2 cellular contexts compared by ENCODE assay signal in the genomic region with DNA sequence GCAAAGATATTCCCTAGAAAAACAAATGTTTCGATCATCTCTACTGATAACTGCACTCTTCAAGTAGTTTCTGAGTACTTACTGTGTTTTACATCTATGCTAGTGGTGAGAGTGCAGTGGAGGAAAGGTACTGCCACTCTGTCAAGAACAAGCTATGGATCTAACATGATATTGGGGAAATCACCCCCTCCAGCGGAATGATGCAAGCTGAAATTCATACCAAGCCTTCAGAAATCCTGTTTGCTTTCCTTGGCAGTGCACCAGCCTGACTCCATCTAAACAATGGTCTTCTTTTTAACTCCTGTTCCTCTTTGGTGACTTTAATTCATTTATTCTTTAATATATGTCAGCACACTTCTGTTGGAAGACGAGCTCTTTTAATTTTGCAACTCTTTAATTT.
TF ChIP-seq lines count a peak whose summit lies in the region.

No MANE protein-coding gene starts in this region.

TF ChIP-seq in GM23338, 12 proteins besides CTCF, POLR2A, EP300 and RAD21 (continued from another document):
- TF ChIP-seq NANOG (IDR thresholded peaks at IDR 0.05; ENCODE audit: borderline replicate concordance), result no peak
- no peak for TF ChIP-seq EZH2phosphoT487 (IDR thresholded peaks at IDR 0.05; ENCODE audit: unreplicated experiment)
- no peak for TF ChIP-seq STAT1 (IDR thresholded peaks at IDR 0.05; ENCODE audit: unreplicated experiment)
- TF ChIP-seq, protein P1, sequence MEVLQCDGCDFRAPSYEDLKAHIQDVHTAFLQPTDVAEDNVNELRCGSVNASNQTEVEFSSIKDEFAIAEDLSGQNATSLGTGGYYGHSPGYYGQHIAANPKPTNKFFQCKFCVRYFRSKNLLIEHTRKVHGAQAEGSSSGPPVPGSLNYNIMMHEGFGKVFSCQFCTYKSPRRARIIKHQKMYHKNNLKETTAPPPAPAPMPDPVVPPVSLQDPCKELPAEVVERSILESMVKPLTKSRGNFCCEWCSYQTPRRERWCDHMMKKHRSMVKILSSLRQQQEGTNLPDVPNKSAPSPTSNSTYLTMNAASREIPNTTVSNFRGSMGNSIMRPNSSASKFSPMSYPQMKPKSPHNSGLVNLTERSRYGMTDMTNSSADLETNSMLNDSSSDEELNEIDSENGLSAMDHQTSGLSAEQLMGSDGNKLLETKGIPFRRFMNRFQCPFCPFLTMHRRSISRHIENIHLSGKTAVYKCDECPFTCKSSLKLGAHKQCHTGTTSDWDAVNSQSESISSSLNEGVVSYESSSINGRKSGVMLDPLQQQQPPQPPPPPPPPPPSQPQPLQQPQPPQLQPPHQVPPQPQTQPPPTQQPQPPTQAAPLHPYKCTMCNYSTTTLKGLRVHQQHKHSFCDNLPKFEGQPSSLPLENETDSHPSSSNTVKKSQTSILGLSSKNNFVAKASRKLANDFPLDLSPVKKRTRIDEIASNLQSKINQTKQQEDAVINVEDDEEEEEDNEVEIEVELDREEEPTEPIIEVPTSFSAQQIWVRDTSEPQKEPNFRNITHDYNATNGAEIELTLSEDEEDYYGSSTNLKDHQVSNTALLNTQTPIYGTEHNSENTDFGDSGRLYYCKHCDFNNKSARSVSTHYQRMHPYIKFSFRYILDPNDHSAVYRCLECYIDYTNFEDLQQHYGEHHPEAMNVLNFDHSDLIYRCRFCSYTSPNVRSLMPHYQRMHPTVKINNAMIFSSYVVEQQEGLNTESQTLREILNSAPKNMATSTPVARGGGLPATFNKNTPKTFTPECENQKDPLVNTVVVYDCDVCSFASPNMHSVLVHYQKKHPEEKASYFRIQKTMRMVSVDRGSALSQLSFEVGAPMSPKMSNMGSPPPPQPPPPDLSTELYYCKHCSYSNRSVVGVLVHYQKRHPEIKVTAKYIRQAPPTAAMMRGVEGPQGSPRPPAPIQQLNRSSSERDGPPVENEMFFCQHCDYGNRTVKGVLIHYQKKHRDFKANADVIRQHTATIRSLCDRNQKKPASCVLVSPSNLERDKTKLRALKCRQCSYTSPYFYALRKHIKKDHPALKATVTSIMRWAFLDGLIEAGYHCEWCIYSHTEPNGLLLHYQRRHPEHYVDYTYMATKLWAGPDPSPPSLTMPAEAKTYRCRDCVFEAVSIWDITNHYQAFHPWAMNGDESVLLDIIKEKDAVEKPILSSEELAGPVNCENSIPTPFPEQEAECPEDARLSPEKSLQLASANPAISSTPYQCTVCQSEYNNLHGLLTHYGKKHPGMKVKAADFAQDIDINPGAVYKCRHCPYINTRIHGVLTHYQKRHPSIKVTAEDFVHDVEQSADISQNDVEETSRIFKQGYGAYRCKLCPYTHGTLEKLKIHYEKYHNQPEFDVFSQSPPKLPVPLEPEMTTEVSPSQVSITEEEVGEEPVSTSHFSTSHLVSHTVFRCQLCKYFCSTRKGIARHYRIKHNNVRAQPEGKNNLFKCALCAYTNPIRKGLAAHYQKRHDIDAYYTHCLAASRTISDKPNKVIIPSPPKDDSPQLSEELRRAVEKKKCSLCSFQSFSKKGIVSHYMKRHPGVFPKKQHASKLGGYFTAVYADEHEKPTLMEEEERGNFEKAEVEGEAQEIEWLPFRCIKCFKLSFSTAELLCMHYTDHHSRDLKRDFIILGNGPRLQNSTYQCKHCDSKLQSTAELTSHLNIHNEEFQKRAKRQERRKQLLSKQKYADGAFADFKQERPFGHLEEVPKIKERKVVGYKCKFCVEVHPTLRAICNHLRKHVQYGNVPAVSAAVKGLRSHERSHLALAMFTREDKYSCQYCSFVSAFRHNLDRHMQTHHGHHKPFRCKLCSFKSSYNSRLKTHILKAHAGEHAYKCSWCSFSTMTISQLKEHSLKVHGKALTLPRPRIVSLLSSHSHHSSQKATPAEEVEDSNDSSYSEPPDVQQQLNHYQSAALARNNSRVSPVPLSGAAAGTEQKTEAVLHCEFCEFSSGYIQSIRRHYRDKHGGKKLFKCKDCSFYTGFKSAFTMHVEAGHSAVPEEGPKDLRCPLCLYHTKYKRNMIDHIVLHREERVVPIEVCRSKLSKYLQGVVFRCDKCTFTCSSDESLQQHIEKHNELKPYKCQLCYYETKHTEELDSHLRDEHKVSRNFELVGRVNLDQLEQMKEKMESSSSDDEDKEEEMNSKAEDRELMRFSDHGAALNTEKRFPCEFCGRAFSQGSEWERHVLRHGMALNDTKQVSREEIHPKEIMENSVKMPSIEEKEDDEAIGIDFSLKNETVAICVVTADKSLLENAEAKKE (CRISPR knock-in tag; IDR thresholded peaks at IDR 0.05), result no peak
- TF ChIP-seq, protein P2, sequence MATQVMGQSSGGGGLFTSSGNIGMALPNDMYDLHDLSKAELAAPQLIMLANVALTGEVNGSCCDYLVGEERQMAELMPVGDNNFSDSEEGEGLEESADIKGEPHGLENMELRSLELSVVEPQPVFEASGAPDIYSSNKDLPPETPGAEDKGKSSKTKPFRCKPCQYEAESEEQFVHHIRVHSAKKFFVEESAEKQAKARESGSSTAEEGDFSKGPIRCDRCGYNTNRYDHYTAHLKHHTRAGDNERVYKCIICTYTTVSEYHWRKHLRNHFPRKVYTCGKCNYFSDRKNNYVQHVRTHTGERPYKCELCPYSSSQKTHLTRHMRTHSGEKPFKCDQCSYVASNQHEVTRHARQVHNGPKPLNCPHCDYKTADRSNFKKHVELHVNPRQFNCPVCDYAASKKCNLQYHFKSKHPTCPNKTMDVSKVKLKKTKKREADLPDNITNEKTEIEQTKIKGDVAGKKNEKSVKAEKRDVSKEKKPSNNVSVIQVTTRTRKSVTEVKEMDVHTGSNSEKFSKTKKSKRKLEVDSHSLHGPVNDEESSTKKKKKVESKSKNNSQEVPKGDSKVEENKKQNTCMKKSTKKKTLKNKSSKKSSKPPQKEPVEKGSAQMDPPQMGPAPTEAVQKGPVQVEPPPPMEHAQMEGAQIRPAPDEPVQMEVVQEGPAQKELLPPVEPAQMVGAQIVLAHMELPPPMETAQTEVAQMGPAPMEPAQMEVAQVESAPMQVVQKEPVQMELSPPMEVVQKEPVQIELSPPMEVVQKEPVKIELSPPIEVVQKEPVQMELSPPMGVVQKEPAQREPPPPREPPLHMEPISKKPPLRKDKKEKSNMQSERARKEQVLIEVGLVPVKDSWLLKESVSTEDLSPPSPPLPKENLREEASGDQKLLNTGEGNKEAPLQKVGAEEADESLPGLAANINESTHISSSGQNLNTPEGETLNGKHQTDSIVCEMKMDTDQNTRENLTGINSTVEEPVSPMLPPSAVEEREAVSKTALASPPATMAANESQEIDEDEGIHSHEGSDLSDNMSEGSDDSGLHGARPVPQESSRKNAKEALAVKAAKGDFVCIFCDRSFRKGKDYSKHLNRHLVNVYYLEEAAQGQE (IDR thresholded peaks at IDR 0.05; ENCODE audit: unreplicated experiment), result no peak
- no peak for TF ChIP-seq POLR2AphosphoS5 (IDR thresholded peaks at IDR 0.05; ENCODE audit: low read depth)
- TF ChIP-seq, protein P3, sequence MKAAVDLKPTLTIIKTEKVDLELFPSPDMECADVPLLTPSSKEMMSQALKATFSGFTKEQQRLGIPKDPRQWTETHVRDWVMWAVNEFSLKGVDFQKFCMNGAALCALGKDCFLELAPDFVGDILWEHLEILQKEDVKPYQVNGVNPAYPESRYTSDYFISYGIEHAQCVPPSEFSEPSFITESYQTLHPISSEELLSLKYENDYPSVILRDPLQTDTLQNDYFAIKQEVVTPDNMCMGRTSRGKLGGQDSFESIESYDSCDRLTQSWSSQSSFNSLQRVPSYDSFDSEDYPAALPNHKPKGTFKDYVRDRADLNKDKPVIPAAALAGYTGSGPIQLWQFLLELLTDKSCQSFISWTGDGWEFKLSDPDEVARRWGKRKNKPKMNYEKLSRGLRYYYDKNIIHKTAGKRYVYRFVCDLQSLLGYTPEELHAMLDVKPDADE (IDR thresholded peaks at IDR 0.05), result no peak
- no peak for TF ChIP-seq EZH2 (IDR thresholded peaks at IDR 0.05; ENCODE audit: low read depth, unreplicated experiment)
TF ChIP-seq in GM23338: peak in this region for 0.

TF ChIP-seq in PFSK-1, 5 proteins besides CTCF, POLR2A, EP300 and RAD21 (continued from another document):
- TF ChIP-seq, protein P2 (IDR thresholded peaks at IDR 0.05; ENCODE audit: insufficient read depth in 1 of 2, low read depth in 2 of 2, low read length in 2 of 2), result no peak
- TF ChIP-seq TAF1 (IDR thresholded peaks at IDR 0.05; ENCODE audit: borderline replicate concordance, insufficient read depth, low read length) (no peak), FOXP2 (optimal IDR thresholded peaks at IDR 0.05; ENCODE audit: borderline replicate concordance, extremely low read depth, extremely low read length, insufficient read depth) (no peak)
